18 cellular contexts compared by ENCODE assay signal in genomic region chr2:28002181-28002580, GRCh38.
DNase-seq lines count a peak whose midpoint lies in the region; ATAC-seq, FAIRE-seq and TF ChIP-seq lines count a peak whose summit lies in the region.
"Had no signal": no experiment of that assay in that cellular context is flagged by ENCODE, and none has a peak within 500 bp of the region (broad histone marks: within the 10 kb centered on the region; RNA-seq: fewer than 3 reads in every experiment).

No MANE protein-coding gene starts in this region.

- TF ChIP-seq POLR2A in K562 (conservative IDR thresholded peaks at IDR 0.05): no peak

- FAIRE-seq in D721Med (lab: Jason Lieb, UNC): peak; percentile 46
- FAIRE-seq in K562 (lab: Jason Lieb, UNC): peak; percentile 6
- FAIRE-seq: GM12891, HepG2, HTR-8/SVneo had no signal

- no peak overlapping the region for H3K27ac ChIP-seq in K562 (ENCODE audit: extremely low read depth, low read depth, low read length)

- in situ Hi-C loops in K562 (cut with MboI): no loop called here

- no peak for TF ChIP-seq RAD21 in K562 (CRISPR knock-in tag; conservative IDR thresholded peaks at IDR 0.05 in 1 of 2, IDR thresholded peaks at IDR 0.05 in 1 of 2)

- CTCF ChIA-PET in K562 (lab: Yijun Ruan, JAX; ENCODE audit: low intra/inter-chr PET ratio): no interaction called here

- TF ChIP-seq EP300 in K562 (IDR thresholded peaks at IDR 0.05; ENCODE audit: low read length): no peak

- H3K4me2 ChIP-seq in K562 (ENCODE audit: insufficient read depth, low read length): no peak overlapping the region

- H3K9me1 ChIP-seq in K562 (ENCODE audit: control insufficient read depth, insufficient read depth, low read length): no peaks in the 10 kb centered on the region

- no peaks in the 10 kb centered on the region for H3K36me3 ChIP-seq in K562 (ENCODE audit: control insufficient read depth, insufficient read depth, low read length)

- POLR2A ChIA-PET in K562 (lab: Yijun Ruan, JAX): no interaction called here

- H3K27me3 ChIP-seq in K562 (ENCODE audit: control insufficient read depth in 2 of 2, insufficient read depth in 2 of 2, low read length in 2 of 2): no peaks in the 10 kb centered on the region; a peak in 1 of 5 replicates

- no peak for ATAC-seq in K562
- ATAC-seq: HepG2 had no signal

- H3K4me3 ChIP-seq in K562 (no peak overlapping the region), foreskin fibroblast (ENCODE audit: low read depth in 1 of 2, low read length in 2 of 2) (no peak overlapping the region)

- BruUV-seq in K562 (replicated peaks; lab: Mats Ljungman, UMichigan): no TSS peak

- DNase-seq in D721Med (ENCODE audit: insufficient read length, low spot score) (no peak), NCI-H2171 treated with DMSO at 0.1 percent for 48 hours (lab: John Stamatoyannopoulos, UW) (peak; percentile 75), K562 (ENCODE audit: extremely low read depth in 1 of 4, low spot score in 3 of 4) (no peak), foreskin fibroblast (peak; percentile 14 to 53), DMS 273 treated with DMSO at 0.1 percent for 48 hours (lab: John Stamatoyannopoulos, UW) (no peak), NAMALWA (ENCODE audit: low spot score) (no peak), islet precursor cell (no peak)
- DNase-seq in activated CD4-positive, alpha-beta T cell treated with anti-CD3 and anti-CD28 coated beads for 4 hours: no peak
- DNase-seq: ACHN; C1 segment of cervical spinal cord; Calu3; CD4-positive, alpha-beta T cell; DMS153; DMS79 treated with DMSO at 0.1 percent for 48 hours; EL had no signal

- no peaks in the 10 kb centered on the region for H3K9me3 ChIP-seq in K562 (replicated peaks; ENCODE audit: control insufficient read depth, insufficient read depth, low read depth, low read length)

- no peak overlapping the region for H2AFZ ChIP-seq in K562 (ENCODE audit: low read depth, low read length)

- TF ChIP-seq CTCF in D721Med (IDR thresholded peaks at IDR 0.05; ENCODE audit: insufficient read depth, missing control alignments) (no peak), K562 (IDR thresholded peaks at IDR 0.05 in 2 of 3, conservative IDR thresholded peaks at IDR 0.05 in 1 of 3; ENCODE audit: insufficient read depth in 2 of 3, low read depth in 1 of 3, low read length in 3 of 3) (no peak), foreskin fibroblast (IDR thresholded peaks at IDR 0.05; ENCODE audit: low read depth, low read length) (no peak)

- intact Hi-C loops in K562 (cut with micrococcal nuclease): no loop called here

- H3K9ac ChIP-seq in K562 (ENCODE audit: insufficient read depth in 1 of 2, low read depth in 2 of 2, low read length in 2 of 2): no peak overlapping the region

- H3K4me1 ChIP-seq in K562 (replicated peaks in 1 of 2; ENCODE audit: control insufficient read depth in 2 of 2, insufficient read depth in 2 of 2, low read length in 2 of 2): peaks cover 0 to 12% of the 10 kb centered on the region in 2 experiments; a peak in 2 of 5 replicates

- H4K20me1 ChIP-seq in K562 (replicated peaks; ENCODE audit: control insufficient read depth, insufficient read depth, low read length): no peaks in the 10 kb centered on the region

- H3K79me2 ChIP-seq in K562 (ENCODE audit: control insufficient read depth, insufficient read depth, low read length): no peaks in the 10 kb centered on the region

- 13% methylated on average over 2 of the region's 2 CpGs for WGBS in K562 (ENCODE audit: insufficient coverage, low coverage, missing lambda C conversion rate)

TF ChIP-seq in K562, 482 proteins besides CTCF, POLR2A, EP300 and RAD21:
- TF ChIP-seq CTCFL (IDR thresholded peaks at IDR 0.05; ENCODE audit: borderline replicate concordance, insufficient read depth, low read depth, low read length, poor library complexity, severe bottlenecking) (no peak), CBX3 (IDR thresholded peaks at IDR 0.05; ENCODE audit: borderline replicate concordance in 1 of 2, low read length in 2 of 2) (no peak)

Comparison
In these comparisons a context has a peak if more than half of its experiments do, and no peak if none do; other contexts are left out.
1. DNase-seq: peak in NCI-H2171 treated with DMSO at 0.1 percent for 48 hours (single experiment) and foreskin fibroblast (2 of 2); none in D721Med (single experiment), K562 (0 of 4), DMS 273 treated with DMSO at 0.1 percent for 48 hours (single experiment), activated CD4-positive, alpha-beta T cell treated with anti-CD3 and anti-CD28 coated beads for 4 hours (0 of 2), NAMALWA (single experiment) and islet precursor cell (single experiment).